In genomic region chr9:97502222-97502983, GRCh38 we compare ENCODE assay signal across 8 cellular contexts. TPM values are rescaled to one million over a fixed set of nuclear protein-coding genes. Genes with fewer than 3 reads are reported as not detected.
A peak's percentile ranks its signal among the peaks of the same experiment; 100 is the strongest.
DNase-seq lines count a peak whose midpoint lies in the region; ATAC-seq and TF ChIP-seq lines count a peak whose summit lies in the region.

No MANE protein-coding gene starts in this region.

- H3K27ac Mint-ChIP-seq in IgD-negative memory B cell, result no peak overlapping the region

- no peaks in the 10 kb centered on the region for H3K9me3 Mint-ChIP-seq in IgD-negative memory B cell

- H3K36me3 Mint-ChIP-seq in IgD-negative memory B cell, result peaks cover 3% of the 10 kb centered on the region

- DNase-seq in T47D (ENCODE audit: low read depth in 1 of 2, low spot score in 1 of 2) (peak; percentile 9 to 28), left lung (peak in 1 of 2 donors; percentile 61), substantia nigra (lab: John Stamatoyannopoulos, UW) (peak in 2 of 49 donors; percentile 45 to 76), NCI-H1417 treated with DMSO at 0.1 percent for 48 hours (lab: John Stamatoyannopoulos, UW) (no peak)
- no peak for DNase-seq in stimulated activated naive CD4-positive, alpha-beta T cell (lab: John Stamatoyannopoulos, UW)

- no peaks in the 10 kb centered on the region for H3K9me3 ChIP-seq in left lung

- H3K27me3 ChIP-seq in left lung, result peaks cover 13 to 65% of the 10 kb centered on the region in 2 donors

- H3K27me3 Mint-ChIP-seq in IgD-negative memory B cell, result peaks cover 42% of the 10 kb centered on the region

- peak; percentile 41 for ATAC-seq in left lung
- ATAC-seq in HG03439 (IDR thresholded peaks at IDR 0.05; ENCODE audit: unreplicated experiment), result no peak

- H3K4me3 ChIP-seq in GM12875 (ENCODE audit: low read depth, low read length) (peak overlapping the region; percentile 93), left lung (peak overlapping the region; percentile 56 to 67)

- TF ChIP-seq CTCF in GM12875 (IDR thresholded peaks at IDR 0.05; ENCODE audit: borderline replicate concordance, insufficient read depth, low read depth, low read length) (no peak), left lung (IDR thresholded peaks at IDR 0.05) (no peak)

- in situ Hi-C loops in T47D (cut with HindIII; ENCODE audit: low pct_unique_long_range_greater_than_20kb, low sequenced_read_pairs), result no loop called here

- H3K27ac ChIP-seq in left lung, result no peak overlapping the region
- H3K27ac ChIP-seq in substantia nigra (ENCODE audit: low read depth, low read length, poor library complexity, severe bottlenecking), result peak overlapping the region; percentile 16

- intact Hi-C loops in left lung (cut with DNase I), result no loop called here

- H3K4me3 Mint-ChIP-seq in IgD-negative memory B cell, result peak overlapping the region; percentile 50 to 91 (median 78)

- H3K4me1 ChIP-seq in left lung, result peaks cover 15 to 27% of the 10 kb centered on the region in 2 donors

- H3K36me3 ChIP-seq in left lung, result no peaks in the 10 kb centered on the region

- H3K4me1 Mint-ChIP-seq in IgD-negative memory B cell, result peaks cover 9 to 16% (median 11%) of the 10 kb centered on the region in 3 donors

RNA-seq across cellular contexts. Expression of gene TMOD1, which starts 0.9 kb away (rescaled TPM):
- 2.8 TPM for polyA plus RNA-seq in IgD-negative memory B cell
- total RNA-seq in left lung, result 1 to 10 TPM; 2.5 to 6.0 TPM

Comparison
In these comparisons a context has a peak if more than half of its experiments do, and no peak if none do; other contexts are left out.
1. DNase-seq: peak in T47D (2 of 2); none in NCI-H1417 treated with DMSO at 0.1 percent for 48 hours (single experiment) and stimulated activated naive CD4-positive, alpha-beta T cell (0 of 6).